Comparison of ENCODE assay signal across 9 cellular contexts in genomic region chr11:78801161-78801884, GRCh38.
DNase-seq lines count a peak whose midpoint lies in the region; ATAC-seq, FAIRE-seq and TF ChIP-seq lines count a peak whose summit lies in the region.
"Had no signal": no experiment of that assay in that cellular context is flagged by ENCODE, and none has a peak within 500 bp of the region (broad histone marks: within the 10 kb centered on the region; RNA-seq: fewer than 3 reads in every experiment).

No MANE protein-coding gene starts in this region.

- intact Hi-C loops in IMR-90 (cut with micrococcal nuclease), result loop anchor here (1.0 to 2.0 kb wide), 3 partner anchors 20 to 160 kb away; no protein-coding TSS in a partner anchor
- intact Hi-C loops in ascending aorta (cut with DNase I), result loop anchor here (5.0 kb wide), 3 partner anchors 104 to 636 kb away; no protein-coding TSS in a partner anchor

- no peak overlapping the region for H3K4me3 Mint-ChIP-seq in activated CD4-positive, alpha-beta memory T cell treated with anti-CD3 and anti-CD28 coated beads, Interleukin-2, amount 10 ng/mL, durations not matched to agents 7 days and 5 days

- H2BK120ac ChIP-seq in IMR-90 (ENCODE audit: low read depth, low read length), result peak overlapping the region; percentile 98

- H3K9me3 ChIP-seq in IMR-90 (ENCODE audit: control insufficient read depth, insufficient read depth, low read length) (no peaks in the 10 kb centered on the region), ascending aorta (no peaks in the 10 kb centered on the region)

- FAIRE-seq in islet of Langerhans (lab: Jason Lieb, UNC), result peak; percentile 13

- H2AK9ac ChIP-seq in IMR-90 (replicated peaks; ENCODE audit: low read depth, low read length, poor library complexity), result peak overlapping the region; percentile 77

- in situ Hi-C loops in IMR-90 (cut with MboI; ENCODE audit: low sequenced_read_pairs), result loop anchor here (10.0 kb wide), 1 partner anchor 253 kb away; no protein-coding TSS in a partner anchor

- peak overlapping the region; percentile 98 for H2BK5ac ChIP-seq in IMR-90 (ENCODE audit: low read depth, low read length, poor library complexity, severe bottlenecking)

- H3K4me1 ChIP-seq in IMR-90 (ENCODE audit: control insufficient read depth, insufficient read depth, low read length) (peaks cover 39% of the 10 kb centered on the region), ascending aorta (peaks cover 19 to 30% of the 10 kb centered on the region in 2 donors)

- no CpG with 5 or more reads among the region's 3 CpGs for WGBS in IMR-90 (ENCODE audit: extremely low coverage in 2 of 2, insufficient read length in 1 of 2), 2 experiments

- H3K27me3 ChIP-seq in IMR-90 (ENCODE audit: control insufficient read depth, insufficient read depth, low read length), result no peaks in the 10 kb centered on the region
- H3K27me3 ChIP-seq in ascending aorta, result no peaks in the 10 kb centered on the region

- no peaks in the 10 kb centered on the region for H3K27me3 Mint-ChIP-seq in activated CD4-positive, alpha-beta memory T cell treated with anti-CD3 and anti-CD28 coated beads, Interleukin-2, amount 10 ng/mL, durations not matched to agents 7 days and 5 days

- no peak for TF ChIP-seq RAD21 in IMR-90 (IDR thresholded peaks at IDR 0.05; ENCODE audit: low read length)

- CTCF ChIA-PET in IMR-90 (lab: Yijun Ruan, JAX), result interaction anchor here (0.6 to 1.5 kb wide), 8 partner anchors 9 to 255 kb away, joined by 3 to 7 read pairs (median 3); no protein-coding TSS in a partner anchor
- CTCF ChIA-PET in activated CD4-positive, alpha-beta memory T cell treated with anti-CD3 and anti-CD28 coated beads, Interleukin-2, amount 10 ng/mL, durations not matched to agents 7 days and 5 days (lab: Charles Lee), result no interaction called here

- H3K36me3 ChIP-seq in IMR-90 (ENCODE audit: control insufficient read depth, insufficient read depth, low read length), result no peaks in the 10 kb centered on the region; the same call in 1 of the 2 replicates
- no peaks in the 10 kb centered on the region for H3K36me3 ChIP-seq in ascending aorta

- H3K14ac ChIP-seq in IMR-90 (replicated peaks; ENCODE audit: low read depth, low read length), result peak overlapping the region; percentile 90

- H2AFZ ChIP-seq in IMR-90 (replicated peaks; ENCODE audit: low read length, poor library complexity), result peak overlapping the region; percentile 70

- H3K4me3 ChIP-seq in IMR-90 (ENCODE audit: insufficient read depth, low read depth, low read length) (no peak overlapping the region), ascending aorta (no peak overlapping the region)

- POLR2A ChIA-PET in IMR-90 (lab: Charles Lee; ENCODE audit: unreplicated experiment), result interaction anchor here (0.6 to 1.8 kb wide), 2 partner anchors 9 to 17 kb away, joined by 4 to 13 read pairs; no protein-coding TSS in a partner anchor
- POLR2A ChIA-PET in activated CD4-positive, alpha-beta memory T cell treated with anti-CD3 and anti-CD28 coated beads, Interleukin-2, amount 10 ng/mL, durations not matched to agents 7 days and 5 days (lab: Charles Lee), result no interaction called here

- peak overlapping the region; percentile 99 for H4K5ac ChIP-seq in IMR-90 (ENCODE audit: low read depth, low read length)

- peak overlapping the region; percentile 47 for H3K4me2 ChIP-seq in IMR-90 (ENCODE audit: low read depth, low read length)

- dilution Hi-C loops in IMR-90 (cut with HindIII; ENCODE audit: low sequenced_read_pairs, unreplicated experiment), result no loop called here

- DNase-seq in IMR-90, result peak; percentile 98
- DNase-seq in ascending aorta (ENCODE audit: low spot score in 2 of 2), result peak in 1 of 2 donors; percentile 83
- DNase-seq in substantia nigra (lab: John Stamatoyannopoulos, UW), result peak in 3 of 49 donors; percentile 25 to 40 (median 32)
- no peak for DNase-seq in NCI-H1436 (lab: John Stamatoyannopoulos, UW)
- no peak for DNase-seq in stimulated activated CD4-positive, alpha-beta T cell treated with anti-CD3 and anti-CD28 coated beads, Interleukin-12 subunit alpha, Interleukin-12 subunit beta, amount 100 ng/mL, for 4 hours
- no peak for DNase-seq in activated CD4-positive, alpha-beta memory T cell treated with anti-CD3 and anti-CD28 coated beads, Interleukin-2, amount 10 ng/mL, durations not matched to agents 7 days and 5 days
- DNase-seq: activated CD4-positive, alpha-beta T cell treated with anti-CD3 and anti-CD28 coated beads for 48 hours had no signal

- peak overlapping the region; percentile 91 for H3K23ac ChIP-seq in IMR-90 (ENCODE audit: low read depth, low read length)

- peak overlapping the region; percentile 85 for H3K9ac ChIP-seq in IMR-90 (ENCODE audit: low read depth, low read length)

- no peaks in the 10 kb centered on the region for H3K4me1 Mint-ChIP-seq in activated CD4-positive, alpha-beta memory T cell treated with anti-CD3 and anti-CD28 coated beads, Interleukin-2, amount 10 ng/mL, durations not matched to agents 7 days and 5 days

- H4K20me1 ChIP-seq in IMR-90 (ENCODE audit: insufficient read depth, low read length), result 0 out of 2 replicates have a peak, but pooled peaks cover 3% of the 10 kb centered on the region

- peak overlapping the region; percentile 97; the same call in 2 of the 3 replicates for H2BK15ac ChIP-seq in IMR-90 (ENCODE audit: low read depth, low read length)

- H2AK5ac ChIP-seq in IMR-90 (ENCODE audit: low read depth, low read length), result peak overlapping the region; percentile 98

- H3K79me1 ChIP-seq in IMR-90 (ENCODE audit: low read depth in 1 of 2, low read length in 2 of 2), result 0 out of 4 replicates have a peak, but pooled peaks cover 0 to 3% of the 10 kb centered on the region in 2 experiments

- peak overlapping the region; percentile 76 to 86 for H4K8ac ChIP-seq in IMR-90 (ENCODE audit: low read depth in 2 of 2, low read length in 2 of 2)

- peak overlapping the region; percentile 97 for H4K91ac ChIP-seq in IMR-90 (ENCODE audit: insufficient read depth, low read depth, low read length)

- H3K9me1 ChIP-seq in IMR-90 (ENCODE audit: insufficient read depth, low read length), result peaks cover 31% of the 10 kb centered on the region

- no TSS peak for BruUV-seq in IMR-90 (replicated peaks; lab: Mats Ljungman, UMichigan)

- H3K4ac ChIP-seq in IMR-90 (ENCODE audit: low read depth, low read length), result peak overlapping the region; percentile 97

- no peaks in the 10 kb centered on the region for H3K36me3 Mint-ChIP-seq in activated CD4-positive, alpha-beta memory T cell treated with anti-CD3 and anti-CD28 coated beads, Interleukin-2, amount 10 ng/mL, durations not matched to agents 7 days and 5 days (ENCODE audit: low read depth)

- H2BK20ac ChIP-seq in IMR-90 (ENCODE audit: low read depth, low read length), result peak overlapping the region; percentile 97

- H3K18ac ChIP-seq in IMR-90 (ENCODE audit: low read depth, low read length), result peak overlapping the region; percentile 97

- TF ChIP-seq CTCF in IMR-90 (conservative IDR thresholded peaks at IDR 0.05; ENCODE audit: low read depth, low read length) (no peak), ascending aorta (IDR thresholded peaks at IDR 0.05) (no peak)

- H3K9me3 Mint-ChIP-seq in activated CD4-positive, alpha-beta memory T cell treated with anti-CD3 and anti-CD28 coated beads, Interleukin-2, amount 10 ng/mL, durations not matched to agents 7 days and 5 days, result no peaks in the 10 kb centered on the region

- no peak for TF ChIP-seq POLR2A in IMR-90 (IDR thresholded peaks at IDR 0.05; ENCODE audit: low read depth, low read length)

- peak overlapping the region; percentile 88 for H3K56ac ChIP-seq in IMR-90 (ENCODE audit: extremely low read depth, insufficient read depth, low read length)

- H3K27ac ChIP-seq in IMR-90 (ENCODE audit: insufficient read depth, low read length), result peak overlapping the region; percentile 98
- H3K27ac ChIP-seq in ascending aorta, result peak overlapping the region; percentile 69 to 75
- peak overlapping the region; percentile 12 for H3K27ac ChIP-seq in substantia nigra (ENCODE audit: low read depth, low read length, poor library complexity, severe bottlenecking)

- H3K27ac Mint-ChIP-seq in activated CD4-positive, alpha-beta memory T cell treated with anti-CD3 and anti-CD28 coated beads, Interleukin-2, amount 10 ng/mL, durations not matched to agents 7 days and 5 days, result no peak overlapping the region

- ATAC-seq in IMR-90 (ENCODE audit: low read depth) (peak; percentile 64), GM21619 (IDR thresholded peaks at IDR 0.05; ENCODE audit: unreplicated experiment) (no peak)

TF ChIP-seq in IMR-90, 13 proteins besides CTCF, POLR2A, EP300 and RAD21:
- no peak for TF ChIP-seq USF2 (IDR thresholded peaks at IDR 0.05; ENCODE audit: low read depth, low read length)
- TF ChIP-seq NFE2L2 (IDR thresholded peaks at IDR 0.05; ENCODE audit: low read depth, low read length), result peak; percentile 44; the same call in 1 of the 2 replicates
- peak; percentile 28 for TF ChIP-seq RCOR1 (IDR thresholded peaks at IDR 0.05; ENCODE audit: insufficient replicate concordance, low read length)
- TF ChIP-seq CHD1 (IDR thresholded peaks at IDR 0.05; ENCODE audit: low read depth, low read length), result no peak
- peak; percentile 57 for TF ChIP-seq FOS (IDR thresholded peaks at IDR 0.05; ENCODE audit: low read depth, low read length)
- TF ChIP-seq CEBPB (IDR thresholded peaks at IDR 0.05; ENCODE audit: low read depth, low read length), result peak; percentile 96
- peak; percentile 71; the same call in 1 of the 2 replicates for TF ChIP-seq BHLHE40 (IDR thresholded peaks at IDR 0.05; ENCODE audit: low read depth, low read length)
- no peak for TF ChIP-seq RFX5 (IDR thresholded peaks at IDR 0.05; ENCODE audit: low read depth, low read length)

Comparison
In these comparisons a context has a peak if more than half of its experiments do, and no peak if none do; other contexts are left out.
1. H3K27ac ChIP-seq: peak in every context shown above with its lines; median percentile 98 in IMR-90; 72 in ascending aorta; 12 in substantia nigra.